In genomic region chr11:127683321-127683720, GRCh38 we compare ENCODE assay signal across 28 cellular contexts.
"Had no signal": no experiment of that assay in that cellular context is flagged by ENCODE, and none has a peak within 500 bp of the region (broad histone marks: within the 10 kb centered on the region; RNA-seq: fewer than 3 reads in every experiment).

No MANE protein-coding gene starts in this region.

- H3K27me3 ChIP-seq: stomach, suprapubic skin, testis, thyroid gland, tibial artery, tibial nerve, transverse colon, upper lobe of left lung, upper lobe of right lung, uterus, vagina had no signal

- H3K27me3 Mint-ChIP-seq: stimulated activated memory B cell treated with anti-CD40 and anti-IgM and Interleukin-4, amounts not matched to agents 10 μg/mL and 1 μg/mL and 100 μg/mL, for 72 hours; stimulated activated naive B cell treated with anti-CD40 and anti-IgM and Interleukin-4, amounts not matched to agents 10 μg/mL and 1 μg/mL and 100 μg/mL, for 72 hours; stimulated activated naive CD8-positive, alpha-beta T cell treated with anti-CD3 and anti-CD28 coated beads, Interleukin-15, amount 100 ng/mL, for 72 hours; stimulated activated naive CD8-positive, alpha-beta T cell treated with anti-CD3 and anti-CD28 coated beads, Interleukin-15, Interleukin-2, amounts not matched to agents 100 ng/mL and 50 ng/mL, for 24 hours had no signal

- FAIRE-seq: urothelium cell line had no signal

- DNase-seq: stimulated activated CD4-positive, alpha-beta T cell treated with anti-CD3 and anti-CD28 coated beads, Interleukin-2, amount 100 ng/mL, for 48 hours; stimulated activated CD4-positive, alpha-beta T cell treated with anti-CD3 and anti-CD28 coated beads, Interleukin-4, amount 100 ng/mL, for 1 hour; stimulated activated CD4-positive, alpha-beta T cell treated with anti-CD3 and anti-CD28 coated beads, Interleukin-4, amount 100 ng/mL, for 24 hours; stimulated activated CD4-positive, alpha-beta T cell treated with anti-CD3 and anti-CD28 coated beads, Interleukin-4, amount 100 ng/mL, for 4 hours; stimulated activated CD8-positive, alpha-beta memory T cell treated with anti-CD3 and anti-CD28 coated beads, Interleukin-4, amount 100 ng/mL, for 48 hours; stimulated activated naive B cell treated with anti-CD40 and anti-IgM and Interleukin-4, amounts not matched to agents 10 μg/mL and 1 μg/mL and 100 μg/mL, for 72 hours; stimulated activated naive CD4-positive, alpha-beta T cell; stimulated activated naive CD4-positive, alpha-beta T cell treated with Interleukin-2 at 50 U/mL for 16 hours; stimulated activated naive CD8-positive, alpha-beta T cell treated with anti-CD3 and anti-CD28 coated beads, Interleukin-15, amount 100 ng/mL, for 72 hours; stimulated activated naive CD8-positive, alpha-beta T cell treated with anti-CD3 and anti-CD28 coated beads, Interleukin-15, Interleukin-2, amounts not matched to agents 100 U/mL and 50 U/mL, for 24 hours; stomach; testis; thyroid gland; tibial artery; transverse colon; trophoblast cell; upper lobe of left lung; upper lobe of right lung; uterus had no signal

- H3K36me3 Mint-ChIP-seq: stimulated activated effector memory CD8-positive, alpha-beta T cell treated with anti-CD3 and anti-CD28 coated beads, Interleukin-12 subunit alpha, Interleukin-12 subunit beta, amount 100 ng/mL, for 72 hours; stimulated activated memory B cell treated with anti-CD40 and anti-IgM and Interleukin-4, amounts not matched to agents 10 μg/mL and 1 μg/mL and 100 μg/mL, for 72 hours; stimulated activated naive B cell treated with anti-CD40 and anti-IgM and Interleukin-4, amounts not matched to agents 10 μg/mL and 1 μg/mL and 100 μg/mL, for 72 hours; type B pancreatic cell had no signal

- H3K4me3 ChIP-seq: stomach, suprapubic skin, testis, thoracic aorta, thyroid gland, tibial artery, tibial nerve, transverse colon, upper lobe of left lung, upper lobe of right lung, uterus, vagina had no signal

- H3K4me1 ChIP-seq: stomach, suprapubic skin, testis, thyroid gland, tibial artery, tibial nerve, transverse colon, upper lobe of left lung, upper lobe of right lung, uterus, vagina had no signal

- H3K9me3 Mint-ChIP-seq: stimulated activated effector memory CD8-positive, alpha-beta T cell treated with anti-CD3 and anti-CD28 coated beads, Interleukin-12 subunit alpha, Interleukin-12 subunit beta, amount 100 ng/mL, for 72 hours; stimulated activated naive CD8-positive, alpha-beta T cell treated with anti-CD3 and anti-CD28 coated beads, Interleukin-15, amount 100 ng/mL, for 72 hours had no signal

- H3K9me3 ChIP-seq: stomach, suprapubic skin, testis, thoracic aorta, thyroid gland, tibial artery, tibial nerve, transverse colon, upper lobe of left lung, upper lobe of right lung, uterus, vagina had no signal

- H3K36me3 ChIP-seq: stomach, suprapubic skin, thoracic aorta, thyroid gland, tibial artery, tibial nerve, transverse colon, upper lobe of left lung, upper lobe of right lung, uterus, vagina had no signal

- H3K4me3 Mint-ChIP-seq: stimulated activated effector memory CD8-positive, alpha-beta T cell treated with anti-CD3 and anti-CD28 coated beads, Interleukin-12 subunit alpha, Interleukin-12 subunit beta, amount 100 ng/mL, for 72 hours; stimulated activated memory B cell treated with anti-CD40 and anti-IgM and Interleukin-4, amounts not matched to agents 10 μg/mL and 1 μg/mL and 100 μg/mL, for 72 hours; stimulated activated naive B cell treated with anti-CD40 and anti-IgM and Interleukin-4, amounts not matched to agents 10 μg/mL and 1 μg/mL and 100 μg/mL, for 72 hours; stimulated activated naive CD8-positive, alpha-beta T cell treated with anti-CD3 and anti-CD28 coated beads, Interleukin-15, amount 100 ng/mL, for 72 hours; stimulated activated naive CD8-positive, alpha-beta T cell treated with anti-CD3 and anti-CD28 coated beads, Interleukin-15, Interleukin-2, amounts not matched to agents 100 ng/mL and 50 ng/mL, for 24 hours; type B pancreatic cell had no signal

- ATAC-seq: stimulated activated effector memory CD8-positive, alpha-beta T cell treated with anti-CD3 and anti-CD28 coated beads, Interleukin-12 subunit alpha, Interleukin-12 subunit beta, amount 100 ng/mL, for 72 hours; stimulated activated memory B cell treated with anti-CD40 and anti-IgM and Interleukin-4, amounts not matched to agents 10 μg/mL and 1 μg/mL and 100 μg/mL, for 72 hours; stimulated activated naive B cell treated with anti-CD40 and anti-IgM and Interleukin-4, amounts not matched to agents 10 μg/mL and 1 μg/mL and 100 μg/mL, for 72 hours; stimulated activated naive CD8-positive, alpha-beta T cell treated with anti-CD3 and anti-CD28 coated beads, Interleukin-15, amount 100 ng/mL, for 72 hours; stimulated activated naive CD8-positive, alpha-beta T cell treated with anti-CD3 and anti-CD28 coated beads, Interleukin-15, Interleukin-2, amounts not matched to agents 100 U/mL and 50 U/mL, for 24 hours; upper lobe of right lung had no signal

- H3K27ac Mint-ChIP-seq: stimulated activated effector memory CD8-positive, alpha-beta T cell treated with anti-CD3 and anti-CD28 coated beads, Interleukin-12 subunit alpha, Interleukin-12 subunit beta, amount 100 ng/mL, for 72 hours; stimulated activated memory B cell treated with anti-CD40 and anti-IgM and Interleukin-4, amounts not matched to agents 10 μg/mL and 1 μg/mL and 100 μg/mL, for 72 hours; stimulated activated naive B cell treated with anti-CD40 and anti-IgM and Interleukin-4, amounts not matched to agents 10 μg/mL and 1 μg/mL and 100 μg/mL, for 72 hours; stimulated activated naive CD8-positive, alpha-beta T cell treated with anti-CD3 and anti-CD28 coated beads, Interleukin-15, amount 100 ng/mL, for 72 hours; stimulated activated naive CD8-positive, alpha-beta T cell treated with anti-CD3 and anti-CD28 coated beads, Interleukin-15, Interleukin-2, amounts not matched to agents 100 ng/mL and 50 ng/mL, for 24 hours; type B pancreatic cell had no signal

- H3K27ac ChIP-seq: stomach, suprapubic skin, testis, thoracic aorta, thyroid gland, tibial artery, tibial nerve, transverse colon, upper lobe of left lung, upper lobe of right lung, uterus, vagina had no signal

- H3K4me1 Mint-ChIP-seq: stimulated activated effector memory CD8-positive, alpha-beta T cell treated with anti-CD3 and anti-CD28 coated beads, Interleukin-12 subunit alpha, Interleukin-12 subunit beta, amount 100 ng/mL, for 72 hours; stimulated activated memory B cell treated with anti-CD40 and anti-IgM and Interleukin-4, amounts not matched to agents 10 μg/mL and 1 μg/mL and 100 μg/mL, for 72 hours; stimulated activated naive B cell treated with anti-CD40 and anti-IgM and Interleukin-4, amounts not matched to agents 10 μg/mL and 1 μg/mL and 100 μg/mL, for 72 hours; stimulated activated naive CD8-positive, alpha-beta T cell treated with anti-CD3 and anti-CD28 coated beads, Interleukin-15, amount 100 ng/mL, for 72 hours had no signal
